22 cellular contexts compared by ENCODE assay signal in genomic region chr13:31996611-31997010, GRCh38.
"Had no signal": no experiment of that assay in that cellular context is flagged by ENCODE, and none has a peak within 500 bp of the region (broad histone marks: within the 10 kb centered on the region; RNA-seq: fewer than 3 reads in every experiment).

No MANE protein-coding gene starts in this region.

- ATAC-seq: activated CD8-positive, alpha-beta T cell treated with anti-CD3 and anti-CD28 coated beads, Interleukin-2, amount 10 ng/mL, durations not matched to agents 7 days and 5 days; body of pancreas; foreskin keratinocyte; naive thymus-derived CD4-positive, alpha-beta T cell; stimulated activated naive CD8-positive, alpha-beta T cell treated with anti-CD3 and anti-CD28 coated beads, Interleukin-15, Interleukin-2, amounts not matched to agents 100 U/mL and 50 U/mL, for 24 hours had no signal

- H2AFZ ChIP-seq: hepatocyte had no signal

- H3K36me3 Mint-ChIP-seq: naive thymus-derived CD4-positive, alpha-beta T cell had no signal

- H3K9me3 Mint-ChIP-seq: activated CD4-positive, alpha-beta T cell treated with anti-CD3 and anti-CD28 coated beads, Interleukin-2, amount 10 ng/mL, durations not matched to agents 24 days and 14 days; activated naive CD4-positive, alpha-beta T cell treated with anti-CD3 and anti-CD28 coated beads for 36 hours; activated T-cell treated with anti-CD3 and anti-CD28 coated beads, Interleukin-2, amount 50 U/mL, for 24 hours had no signal

- H3K9me3 ChIP-seq: body of pancreas, ovary, tibial artery, uterus had no signal

- H3K27ac ChIP-seq: body of pancreas, dorsolateral prefrontal cortex, epithelial cell of prostate, foreskin keratinocyte, hepatocyte, ovary, tibial artery, uterus had no signal

- H3K4me3 ChIP-seq: body of pancreas, dorsolateral prefrontal cortex, hepatocyte, ovary, tibial artery, uterus had no signal

- H3K4me3 Mint-ChIP-seq: activated CD4-positive, alpha-beta T cell treated with anti-CD3 and anti-CD28 coated beads, Interleukin-2, amount 10 ng/mL, durations not matched to agents 24 days and 14 days; activated CD8-positive, alpha-beta T cell treated with anti-CD3 and anti-CD28 coated beads, Interleukin-2, amount 10 ng/mL, durations not matched to agents 7 days and 5 days; activated naive CD4-positive, alpha-beta T cell treated with anti-CD3 and anti-CD28 coated beads for 36 hours; activated T-cell treated with anti-CD3 and anti-CD28 coated beads, Interleukin-2, amount 50 U/mL, for 24 hours; naive thymus-derived CD4-positive, alpha-beta T cell; T-helper 2 cell treated with Interferon-gamma antibody and Interleukin-4, amounts not matched to agents 5 μg/mL and 100 μg/mL, for 36 hours had no signal

- H3K4me2 ChIP-seq: hepatocyte had no signal

- H3K27me3 ChIP-seq: body of pancreas, dorsolateral prefrontal cortex, foreskin keratinocyte, hepatocyte, ovary, tibial artery, uterus had no signal

- H3K4me1 ChIP-seq: foreskin keratinocyte, uterus had no signal

- H3K27me3 Mint-ChIP-seq: activated CD4-positive, alpha-beta T cell treated with anti-CD3 and anti-CD28 coated beads, Interleukin-2, amount 10 ng/mL, durations not matched to agents 24 days and 14 days; activated T-cell treated with anti-CD3 and anti-CD28 coated beads, Interleukin-2, amount 50 U/mL, for 24 hours had no signal

- H3K36me3 ChIP-seq: ovary, tibial artery, uterus had no signal

- H3K79me2 ChIP-seq: hepatocyte had no signal

- H3K4me1 Mint-ChIP-seq: activated CD4-positive, alpha-beta T cell treated with anti-CD3 and anti-CD28 coated beads, Interleukin-2, amount 10 ng/mL, durations not matched to agents 24 days and 14 days; naive thymus-derived CD4-positive, alpha-beta T cell had no signal

- FAIRE-seq: colon had no signal

- H3K27ac Mint-ChIP-seq: activated CD4-positive, alpha-beta T cell treated with anti-CD3 and anti-CD28 coated beads, Interleukin-2, amount 10 ng/mL, durations not matched to agents 24 days and 14 days; activated CD8-positive, alpha-beta T cell treated with anti-CD3 and anti-CD28 coated beads, Interleukin-2, amount 10 ng/mL, durations not matched to agents 7 days and 5 days; activated naive CD4-positive, alpha-beta T cell treated with anti-CD3 and anti-CD28 coated beads for 36 hours; activated T-cell treated with anti-CD3 and anti-CD28 coated beads, Interleukin-2, amount 50 U/mL, for 24 hours; naive thymus-derived CD4-positive, alpha-beta T cell; T-helper 2 cell treated with Interferon-gamma antibody and Interleukin-4, amounts not matched to agents 5 μg/mL and 100 μg/mL, for 36 hours had no signal

- DNase-seq: activated CD4-positive, alpha-beta T cell treated with anti-CD3 and anti-CD28 coated beads, Interleukin-2, amount 10 ng/mL, durations not matched to agents 24 days and 14 days; activated CD4-positive, CD25-positive, alpha-beta regulatory T cell; activated CD8-positive, alpha-beta T cell treated with anti-CD3 and anti-CD28 coated beads, Interleukin-2, amount 10 ng/mL, durations not matched to agents 7 days and 5 days; activated naive CD4-positive, alpha-beta T cell treated with anti-CD3 and anti-CD28 coated beads for 36 hours; activated T-cell treated with anti-CD3 and anti-CD28 coated beads, Interleukin-2, amount 50 U/mL, for 24 hours; body of pancreas; caudate nucleus; dorsolateral prefrontal cortex; foreskin keratinocyte; mesendoderm; naive thymus-derived CD4-positive, alpha-beta T cell; ovary; stimulated activated CD4-positive, alpha-beta T cell treated with anti-CD3 and anti-CD28 coated beads, Interleukin-1b, Interleukin-23, amount 100 ng/mL, for 48 hours; stimulated activated CD8-positive, alpha-beta memory T cell treated with anti-CD3 and anti-CD28 coated beads, Interleukin-4, amount 100 ng/mL, for 48 hours; stimulated activated naive CD8-positive, alpha-beta T cell treated with anti-CD3 and anti-CD28 coated beads, Interleukin-15, Interleukin-2, amounts not matched to agents 100 U/mL and 50 U/mL, for 24 hours; substantia nigra; tibial artery; uterus had no signal
